Comparison of ENCODE assay signal across 8 cellular contexts in genomic region chr12:19129121-19129485, GRCh38. TPM values are rescaled to one million over a fixed set of nuclear protein-coding genes. Genes with fewer than 3 reads are reported as not detected.
DNase-seq lines count a peak whose midpoint lies in the region; ATAC-seq and TF ChIP-seq lines count a peak whose summit lies in the region.

No MANE protein-coding gene starts in this region.

- intact Hi-C loops in Right ventricle myocardium inferior (cut with DNase I) (no loop called here), uterus (cut with DNase I; ENCODE audit: low total_unique reads) (no loop called here)

- DNase-seq in right atrium auricular region (ENCODE audit: low spot score) (no peak), Right ventricle myocardium inferior (ENCODE audit: missing footprints) (no peak), brain pericyte (ENCODE audit: low read depth, low spot score) (peak; percentile 20), medulla oblongata (ENCODE audit: extremely low spot score) (peak; percentile 23), uterus (no peak), NCI-H1105 treated with DMSO at 0.1 percent for 48 hours (lab: John Stamatoyannopoulos, UW) (no peak), NCI-H526 (lab: John Stamatoyannopoulos, UW) (no peak)

- ATAC-seq in Right ventricle myocardium inferior = no peak
- ATAC-seq in HG02938 (IDR thresholded peaks at IDR 0.05; ENCODE audit: unreplicated experiment) = no peak

- TF ChIP-seq POLR2A in uterus (IDR thresholded peaks at IDR 0.05) = no peak

- H3K36me3 ChIP-seq in right atrium auricular region (no peaks in the 10 kb centered on the region), uterus (no peaks in the 10 kb centered on the region)

- TF ChIP-seq CTCF in right atrium auricular region (IDR thresholded peaks at IDR 0.05) = no peak
- TF ChIP-seq CTCF in uterus (IDR thresholded peaks at IDR 0.05) = no peak

- peaks cover 0 to 23% of the 10 kb centered on the region in 2 donors for H3K9me3 ChIP-seq in right atrium auricular region
- H3K9me3 ChIP-seq in uterus = peaks cover 0 to 7% of the 10 kb centered on the region in 2 donors

- H3K4me3 ChIP-seq in right atrium auricular region = peak overlapping the region; percentile 37 to 79
- H3K4me3 ChIP-seq in uterus = peak overlapping the region; percentile 30 to 36

- H3K27me3 ChIP-seq in right atrium auricular region (no peaks in the 10 kb centered on the region), uterus (no peaks in the 10 kb centered on the region)

- peak overlapping the region; percentile 69 to 92 for H3K27ac ChIP-seq in right atrium auricular region
- peak overlapping the region; percentile 99 for H3K27ac ChIP-seq in uterus

- H3K4me1 ChIP-seq in right atrium auricular region (peaks cover 0 to 14% of the 10 kb centered on the region in 2 donors), uterus (peaks cover 0 to 4% of the 10 kb centered on the region in 2 donors)

RNA-seq across cellular contexts. Expression of gene PLEKHA5, which starts 0.4 kb away (rescaled TPM):
- total RNA-seq in right atrium auricular region = 10 to 100 TPM; 53.2 to 59.4 TPM
- total RNA-seq in Right ventricle myocardium inferior = 52.6 TPM
- 100 to 1,000 TPM in 1 of 4 donors, 10 to 100 TPM in 3; 12.6 to 195 (median 49.6) TPM for total RNA-seq in uterus

Comparison
In these comparisons a context has a peak if more than half of its experiments do, and no peak if none do; other contexts are left out.
1. DNase-seq: peak in brain pericyte (single experiment) and medulla oblongata (single experiment); none in right atrium auricular region (single experiment), Right ventricle myocardium inferior (single experiment), uterus (0 of 2), NCI-H1105 treated with DMSO at 0.1 percent for 48 hours (single experiment) and NCI-H526 (0 of 2).